8 cellular contexts compared by ENCODE assay signal in genomic region chr3:27483117-27484001, GRCh38. TPM values are rescaled to one million over a fixed set of nuclear protein-coding genes. Genes with fewer than 3 reads are reported as not detected.
DNase-seq lines count a peak whose midpoint lies in the region; ATAC-seq, FAIRE-seq and TF ChIP-seq lines count a peak whose summit lies in the region.

No MANE protein-coding gene starts in this region.

- no peaks in the 10 kb centered on the region for H3K9me3 ChIP-seq in A549
- H3K9me3 ChIP-seq in mesodermal cell (ENCODE audit: control insufficient read depth, low read length) = no peaks in the 10 kb centered on the region

- ATAC-seq in A549 (peak; percentile 45 to 46), HG02798 (IDR thresholded peaks at IDR 0.05; ENCODE audit: poor library complexity, unreplicated experiment) (peak; percentile 20)
- ATAC-seq in effector memory CD8-positive, alpha-beta T cell (replicated peaks) = peak; percentile 3

- H3K4me1 ChIP-seq in A549 (peaks cover 33% of the 10 kb centered on the region), mesodermal cell (ENCODE audit: control insufficient read depth, insufficient read depth, low read length, poor library complexity, severe bottlenecking) (no peaks in the 10 kb centered on the region)

- TF ChIP-seq CTCF in A549 (IDR thresholded peaks at IDR 0.05) = no peak
- TF ChIP-seq CTCF in GM13977 (IDR thresholded peaks at IDR 0.05; ENCODE audit: extremely low read depth, insufficient read depth, missing control alignments) = no peak

- H3K27ac ChIP-seq in A549 (peak overlapping the region; percentile 93 to 99), mesodermal cell (ENCODE audit: low read depth, low read length, severe bottlenecking) (peak overlapping the region; percentile 93)

- peak overlapping the region; percentile 93 for H3K4me3 ChIP-seq in A549
- peak overlapping the region; percentile 92 for H3K4me3 ChIP-seq in mesodermal cell (ENCODE audit: extremely low read depth, insufficient read depth, low read length, poor library complexity, severe bottlenecking)

- no peaks in the 10 kb centered on the region for H3K9me3 Mint-ChIP-seq in effector memory CD8-positive, alpha-beta T cell

- TF ChIP-seq RAD21 in A549 (conservative IDR thresholded peaks at IDR 0.05 in 1 of 2, IDR thresholded peaks at IDR 0.05 in 1 of 2) = peak in 1 of 2 experiments; percentile 12; a peak in 1 of 5 replicates

- no peak for FAIRE-seq in A549 (lab: Jason Lieb, UNC)

- peak overlapping the region; percentile 94 for H3K4me2 ChIP-seq in A549

- no peaks in the 10 kb centered on the region for H3K27me3 Mint-ChIP-seq in effector memory CD8-positive, alpha-beta T cell

- TF ChIP-seq POLR2A in A549 (IDR thresholded peaks at IDR 0.05; ENCODE audit: low read length) = no peak

- H3K27ac Mint-ChIP-seq in effector memory CD8-positive, alpha-beta T cell = peak overlapping the region; percentile 97 to 98

- under 1% methylated on average over 39 of the region's 74 CpGs for WGBS in A549 (ENCODE audit: missing lambda C conversion rate)
- WGBS in mesodermal cell (ENCODE audit: insufficient coverage in 2 of 2), 2 experiments = 0% methylated on average over 39 to 55 of the region's 74 CpGs

- peaks cover 39 to 47% of the 10 kb centered on the region in 2 donors for H3K4me1 Mint-ChIP-seq in effector memory CD8-positive, alpha-beta T cell (ENCODE audit: low read depth in 2 of 2)

- H3K4me3 Mint-ChIP-seq in effector memory CD8-positive, alpha-beta T cell = peak overlapping the region; percentile 100

- TF ChIP-seq EP300 in A549 (IDR thresholded peaks at IDR 0.05) = no peak

- DNase-seq in A549 (ENCODE audit: low read depth in 1 of 2, low spot score in 1 of 2) (peak; percentile 27 to 78), GM13977 (ENCODE audit: low spot score) (peak; percentile 50), NCI-H2227 treated with DMSO at 0.1 percent for 48 hours (lab: John Stamatoyannopoulos, UW) (peak; percentile 64)
- DNase-seq in activated CD4-positive, alpha-beta T cell treated with anti-CD3 and anti-CD28 coated beads, Interleukin-2, amount 50 U/mL, for 48 hours = peak; percentile 41 to 51
- DNase-seq in effector memory CD8-positive, alpha-beta T cell = peak; percentile 7 to 30 (median 16)
- peak; percentile 1 to 2 for DNase-seq in stimulated activated CD8-positive, alpha-beta memory T cell treated with anti-CD3 and anti-CD28 coated beads, Interleukin-4, amount 100 ng/mL, for 4 hours (ENCODE audit: low read depth in 2 of 2, low spot score in 1 of 2)

- in situ Hi-C loops in GM13977 (cut with MboI; ENCODE audit: low pct_unique_long_range_greater_than_20kb, low sequenced_read_pairs, unreplicated experiment) = no loop called here

- CTCF ChIA-PET in A549 (lab: Yijun Ruan, JAX) = interaction anchor here (1.0 to 5.2 kb wide), 5 partner anchors 15 to 197 kb away, joined by 3 to 29 read pairs (median 5); no protein-coding TSS in a partner anchor

- H3K36me3 Mint-ChIP-seq in effector memory CD8-positive, alpha-beta T cell (ENCODE audit: insufficient read depth) = peaks cover 19% of the 10 kb centered on the region

- POLR2A ChIA-PET in A549 (lab: Yijun Ruan, JAX) = interaction anchor here (0.6 to 1.3 kb wide), 7 partner anchors 13 to 197 kb away, joined by 3 to 5 read pairs (median 3); no protein-coding TSS in a partner anchor

- H3K36me3 ChIP-seq in mesodermal cell (ENCODE audit: control insufficient read depth, insufficient read depth, low read length) = peaks cover 6% of the 10 kb centered on the region

TF ChIP-seq in A549, 52 proteins besides CTCF, POLR2A, EP300 and RAD21:
- TF ChIP-seq HMGXB4 (CRISPR knock-in tag; IDR thresholded peaks at IDR 0.05; ENCODE audit: borderline replicate concordance) (no peak), EHF (CRISPR knock-in tag; IDR thresholded peaks at IDR 0.05) (no peak), FOSB (CRISPR knock-in tag; IDR thresholded peaks at IDR 0.05) (no peak), FOXS1 (CRISPR knock-in tag; IDR thresholded peaks at IDR 0.05) (no peak), SMC3 (IDR thresholded peaks at IDR 0.05) (peak; percentile 24; the same call in 1 of the 3 replicates), MAX (IDR thresholded peaks at IDR 0.05) (peak; percentile 68), MYC (IDR thresholded peaks at IDR 0.05; ENCODE audit: borderline replicate concordance, low read length) (peak; percentile 72), ZFP36 (IDR thresholded peaks at IDR 0.05; ENCODE audit: borderline replicate concordance, partially characterized antibody) (no peak)
- TF ChIP-seq, protein P1, sequence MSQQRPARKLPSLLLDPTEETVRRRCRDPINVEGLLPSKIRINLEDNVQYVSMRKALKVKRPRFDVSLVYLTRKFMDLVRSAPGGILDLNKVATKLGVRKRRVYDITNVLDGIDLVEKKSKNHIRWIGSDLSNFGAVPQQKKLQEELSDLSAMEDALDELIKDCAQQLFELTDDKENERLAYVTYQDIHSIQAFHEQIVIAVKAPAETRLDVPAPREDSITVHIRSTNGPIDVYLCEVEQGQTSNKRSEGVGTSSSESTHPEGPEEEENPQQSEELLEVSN (IDR thresholded peaks at IDR 0.05; ENCODE audit: borderline replicate concordance, low read depth) = no peak

RNA-seq across cellular contexts. Expression of gene SLC4A7, which starts 0.8 kb away (rescaled TPM):
- 49.1 and 70.2 TPM in 2 replicates for polyA plus RNA-seq in A549 (2011; rRNA removed)
- 5.8 and 6.6 TPM in 2 replicates for polyA plus RNA-seq in A549 (2012; cell fraction: cytosol; rRNA removed)
- polyA plus RNA-seq in A549 (2012; cell fraction: nucleus; rRNA removed) = 15.8 and 19.0 TPM in 2 replicates
- 33.6 to 38.1 TPM (median 35.1 TPM) in 3 replicates for polyA plus RNA-seq in A549 (2017; fragmentation: RNase III; extraction: RNeasy Plus Mini Kit Qiagen cat#74134 plus additional on column Dnase treatment)
- 50.1 and 55.9 TPM in 2 replicates for polyA minus RNA-seq in A549 (2011; rRNA and poly(A)+ RNA removed)
- polyA plus RNA-seq in mesodermal cell (2013, experiment 1 of 2) = 54.5 TPM
- polyA plus RNA-seq in mesodermal cell (2013, experiment 2 of 2) = 46.3 TPM

Comparison
In these comparisons a context has a peak if more than half of its experiments do, and no peak if none do; other contexts are left out.
1. Peak in every context shown above with its lines: DNase-seq, ATAC-seq, H3K4me3 ChIP-seq and H3K27ac ChIP-seq.
2. DNase-seq: peak in every context shown above with its lines; median percentile 64 in NCI-H2227 treated with DMSO at 0.1 percent for 48 hours; 52 in A549; 50 in GM13977; 46 in activated CD4-positive, alpha-beta T cell treated with anti-CD3 and anti-CD28 coated beads, Interleukin-2, amount 50 U/mL, for 48 hours; 16 in effector memory CD8-positive, alpha-beta T cell; 2 in stimulated activated CD8-positive, alpha-beta memory T cell treated with anti-CD3 and anti-CD28 coated beads, Interleukin-4, amount 100 ng/mL, for 4 hours.